In the genomic region with DNA sequence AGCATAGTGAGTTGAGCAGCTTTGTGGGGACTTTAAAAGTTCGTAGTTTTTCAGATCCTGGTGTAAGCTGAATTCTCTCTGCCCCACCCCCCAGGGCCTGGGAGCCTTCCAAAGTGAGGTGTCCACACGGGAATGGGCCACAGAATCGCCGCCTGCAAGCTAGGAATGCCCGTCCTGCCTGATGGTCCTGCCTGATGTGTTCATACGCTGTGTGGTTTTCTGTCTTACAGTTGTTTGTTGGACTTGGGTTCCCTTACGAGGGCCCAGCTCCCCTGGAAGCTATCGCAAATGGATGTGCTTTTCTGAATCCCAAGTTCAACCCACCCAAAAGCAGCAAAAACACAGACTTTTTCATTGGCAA, we compare ENCODE assay signal across 17 cellular contexts.
DNase-seq lines count a peak whose midpoint lies in the region; ATAC-seq and TF ChIP-seq lines count a peak whose summit lies in the region.
"Had no signal": no experiment of that assay in that cellular context is flagged by ENCODE, and none has a peak within 500 bp of the region (broad histone marks: within the 10 kb centered on the region; RNA-seq: fewer than 3 reads in every experiment).

No MANE protein-coding gene starts in this region.

- TF ChIP-seq CTCF in Calu3 (IDR thresholded peaks at IDR 0.05; ENCODE audit: unreplicated experiment) = no peak
- TF ChIP-seq CTCF in glutamatergic neuron (IDR thresholded peaks at IDR 0.05; ENCODE audit: partially characterized antibody, unreplicated experiment) = no peak

- H3K9ac ChIP-seq in NT2/D1 (ENCODE audit: insufficient read length, low read depth) = peak overlapping the region; percentile 32

- H3K9me3 ChIP-seq in NT2/D1 (ENCODE audit: insufficient read depth, low read length) (no peaks in the 10 kb centered on the region), HAP-1 (no peaks in the 10 kb centered on the region)
- H3K9me3 ChIP-seq: adrenal gland, gastroesophageal sphincter, lower lobe of right lung, prostate gland, SJSA1 had no signal

- H3K4me3 ChIP-seq in NT2/D1 (ENCODE audit: insufficient read length, low read depth) (no peak overlapping the region), HAP-1 (no peak overlapping the region)
- H3K4me3 ChIP-seq: adrenal gland, gastroesophageal sphincter, lower lobe of right lung, prostate gland, SJSA1 had no signal

- H3K9me3 Mint-ChIP-seq in Calu3 (ENCODE audit: low read depth, unreplicated experiment) (no peaks in the 10 kb centered on the region), glutamatergic neuron (ENCODE audit: unreplicated experiment) (peaks cover 7% of the 10 kb centered on the region)
- no peaks in the 10 kb centered on the region for H3K9me3 Mint-ChIP-seq in stimulated activated memory B cell treated with anti-CD40 and anti-IgM and Interleukin-4, amounts not matched to agents 10 μg/mL and 1 μg/mL and 100 μg/mL, for 72 hours
- H3K9me3 Mint-ChIP-seq: CD4-positive, alpha-beta T cell; dendritic cell treated with granulocyte-macrophage colony-stimulating factor and Interleukin-4, amounts not matched to agents 40 ng/mL and 50 ng/mL, for 4 days; HFFc6 had no signal

- ATAC-seq in stimulated activated memory B cell treated with anti-CD40 and anti-IgM and Interleukin-4, amounts not matched to agents 10 μg/mL and 1 μg/mL and 100 μg/mL, for 72 hours = no peak

- DNase-seq in Calu3 = peak; percentile 74
- DNase-seq in NT2/D1 (ENCODE audit: low read depth, low spot score) = no peak
- DNase-seq in glutamatergic neuron = no peak
- DNase-seq in HAP-1 (ENCODE audit: low spot score in 2 of 2) = no peak
- no peak for DNase-seq in retina
- no peak for DNase-seq in AML-193 (lab: John Stamatoyannopoulos, UW)
- DNase-seq in NCI-H2196 treated with DMSO at 0.1 percent for 48 hours (lab: John Stamatoyannopoulos, UW; ENCODE audit: unreplicated experiment) = no peak
- DNase-seq: lower lobe of right lung had no signal

- H3K27me3 ChIP-seq in NT2/D1 (ENCODE audit: insufficient read depth, insufficient read length) (no peaks in the 10 kb centered on the region), HAP-1 (ENCODE audit: low read depth) (no peaks in the 10 kb centered on the region)
- H3K27me3 ChIP-seq: adrenal gland, gastroesophageal sphincter, SJSA1 had no signal

- H3K27ac Mint-ChIP-seq in Calu3 (ENCODE audit: unreplicated experiment) (peak overlapping the region; percentile 88), glutamatergic neuron (ENCODE audit: unreplicated experiment) (peak overlapping the region; percentile 90)
- H3K27ac Mint-ChIP-seq in stimulated activated memory B cell treated with anti-CD40 and anti-IgM and Interleukin-4, amounts not matched to agents 10 μg/mL and 1 μg/mL and 100 μg/mL, for 72 hours = peak overlapping the region; percentile 89
- H3K27ac Mint-ChIP-seq: activated CD4-positive, alpha-beta T cell treated with anti-CD3 and anti-CD28 coated beads for 36 hours; CD4-positive, alpha-beta T cell; dendritic cell treated with granulocyte-macrophage colony-stimulating factor and Interleukin-4, amounts not matched to agents 40 ng/mL and 50 ng/mL, for 4 days had no signal

- H3K36me3 ChIP-seq in NT2/D1 (ENCODE audit: insufficient read depth, insufficient read length, low read length) (peaks cover 10% of the 10 kb centered on the region), HAP-1 (replicated peaks) (no peaks in the 10 kb centered on the region)
- H3K36me3 ChIP-seq: adrenal gland, prostate gland, SJSA1 had no signal

- H3K4me1 Mint-ChIP-seq in Calu3 (ENCODE audit: low read depth, unreplicated experiment) (peaks cover 91% of the 10 kb centered on the region), glutamatergic neuron (ENCODE audit: low read depth, unreplicated experiment) (peaks cover 36% of the 10 kb centered on the region)
- H3K4me1 Mint-ChIP-seq in stimulated activated memory B cell treated with anti-CD40 and anti-IgM and Interleukin-4, amounts not matched to agents 10 μg/mL and 1 μg/mL and 100 μg/mL, for 72 hours = peaks cover 41% of the 10 kb centered on the region

- peaks cover 3% of the 10 kb centered on the region for H3K4me1 ChIP-seq in NT2/D1 (ENCODE audit: insufficient read depth, insufficient read length)
- peaks cover 9% of the 10 kb centered on the region for H3K4me1 ChIP-seq in HAP-1
- H3K4me1 ChIP-seq: prostate gland had no signal

- BruUV-seq in Calu3 (replicated peaks; lab: Mats Ljungman, UMichigan) = no TSS peak

- H3K27me3 Mint-ChIP-seq in Calu3 (ENCODE audit: unreplicated experiment) (no peaks in the 10 kb centered on the region), glutamatergic neuron (ENCODE audit: unreplicated experiment) (peaks cover 11% of the 10 kb centered on the region)
- no peaks in the 10 kb centered on the region for H3K27me3 Mint-ChIP-seq in stimulated activated memory B cell treated with anti-CD40 and anti-IgM and Interleukin-4, amounts not matched to agents 10 μg/mL and 1 μg/mL and 100 μg/mL, for 72 hours
- H3K27me3 Mint-ChIP-seq: activated CD4-positive, alpha-beta T cell treated with anti-CD3 and anti-CD28 coated beads for 36 hours; CD4-positive, alpha-beta T cell; dendritic cell treated with granulocyte-macrophage colony-stimulating factor and Interleukin-4, amounts not matched to agents 40 ng/mL and 50 ng/mL, for 4 days had no signal

- in situ Hi-C loops in HAP-1 (cut with MboI; ENCODE audit: low sequenced_read_pairs) = loop anchor here (5.0 to 25.0 kb wide), 2 partner anchors 295 to 525 kb away; no protein-coding TSS in a partner anchor

- intact Hi-C loops in Calu3 (cut with micrococcal nuclease; ENCODE audit: unreplicated experiment) = loop anchor here (1.0 to 5.0 kb wide), 6 partner anchors 20 to 526 kb away; no protein-coding TSS in a partner anchor

- peak overlapping the region; percentile 60 for H3K4me3 Mint-ChIP-seq in Calu3 (ENCODE audit: low read depth, unreplicated experiment)
- no peak overlapping the region for H3K4me3 Mint-ChIP-seq in glutamatergic neuron (ENCODE audit: unreplicated experiment)
- H3K4me3 Mint-ChIP-seq in stimulated activated memory B cell treated with anti-CD40 and anti-IgM and Interleukin-4, amounts not matched to agents 10 μg/mL and 1 μg/mL and 100 μg/mL, for 72 hours = no peak overlapping the region
- H3K4me3 Mint-ChIP-seq: activated CD4-positive, alpha-beta T cell treated with anti-CD3 and anti-CD28 coated beads for 36 hours; CD4-positive, alpha-beta T cell; dendritic cell treated with granulocyte-macrophage colony-stimulating factor and Interleukin-4, amounts not matched to agents 40 ng/mL and 50 ng/mL, for 4 days; HFFc6 had no signal

- CTCF ChIA-PET in Calu3 (lab: Charles Lee) = interaction anchor here (0.6 to 3.1 kb wide), 11 partner anchors 20 to 526 kb away, joined by 3 to 35 read pairs (median 7); no protein-coding TSS in a partner anchor

- peaks cover 26% of the 10 kb centered on the region for H3K36me3 Mint-ChIP-seq in Calu3 (ENCODE audit: insufficient read depth, unreplicated experiment)
- no peaks in the 10 kb centered on the region for H3K36me3 Mint-ChIP-seq in glutamatergic neuron (ENCODE audit: unreplicated experiment)
- H3K36me3 Mint-ChIP-seq in stimulated activated memory B cell treated with anti-CD40 and anti-IgM and Interleukin-4, amounts not matched to agents 10 μg/mL and 1 μg/mL and 100 μg/mL, for 72 hours = peaks cover 20% of the 10 kb centered on the region
